ENCODE assay signal across 7 cellular contexts in genomic region chr4:86934147-86934771, GRCh38. TPM values are rescaled to one million over a fixed set of nuclear protein-coding genes. Genes with fewer than 3 reads are reported as not detected.
DNase-seq lines count a peak whose midpoint lies in the region; ATAC-seq and TF ChIP-seq lines count a peak whose summit lies in the region.

No MANE protein-coding gene starts in this region.

- peak overlapping the region; percentile 68 for H2AFZ ChIP-seq in SU-DHL-6 (ENCODE audit: low read depth, low read length, severe bottlenecking)

- TF ChIP-seq POLR2A in erythroblast (IDR thresholded peaks at IDR 0.05; ENCODE audit: low read length) = peak; percentile 69

- no peaks in the 10 kb centered on the region for H3K36me3 Mint-ChIP-seq in osteocyte (ENCODE audit: unreplicated experiment)

- no peaks in the 10 kb centered on the region for H3K79me2 ChIP-seq in SU-DHL-6 (ENCODE audit: insufficient read depth, low read length)

- H3K4me1 Mint-ChIP-seq in osteocyte (ENCODE audit: unreplicated experiment) = peaks cover 31% of the 10 kb centered on the region

- peak overlapping the region; percentile 64 for H3K4me2 ChIP-seq in SU-DHL-6 (ENCODE audit: low read depth, low read length, poor library complexity, severe bottlenecking)

- H3K4me3 ChIP-seq in HL-60 (replicated peaks; ENCODE audit: insufficient read depth, low read length) (peak overlapping the region; percentile 65), SU-DHL-6 (ENCODE audit: insufficient read depth, low read length, poor library complexity, severe bottlenecking) (peak overlapping the region; percentile 57)

- H3K27ac Mint-ChIP-seq in osteocyte (ENCODE audit: unreplicated experiment) = peak overlapping the region; percentile 93

- no peaks in the 10 kb centered on the region for H3K9me3 ChIP-seq in SU-DHL-6 (ENCODE audit: insufficient read depth, low read length)

- H3K27ac ChIP-seq in HL-60 (replicated peaks) (peak overlapping the region; percentile 85), SU-DHL-6 (ENCODE audit: low read depth, low read length) (no peak overlapping the region)

- peaks cover 2% of the 10 kb centered on the region; the same call in 1 of the 2 replicates for H3F3A ChIP-seq in SU-DHL-6 (ENCODE audit: insufficient read depth)

- no peaks in the 10 kb centered on the region for H3K27me3 Mint-ChIP-seq in osteocyte (ENCODE audit: unreplicated experiment)

- H3K4me3 Mint-ChIP-seq in osteocyte (ENCODE audit: unreplicated experiment) = peak overlapping the region; percentile 83

- H3K27me3 ChIP-seq in HL-60 (ENCODE audit: insufficient read depth, poor library complexity, severe bottlenecking) = no peaks in the 10 kb centered on the region
- no peaks in the 10 kb centered on the region for H3K27me3 ChIP-seq in SU-DHL-6 (ENCODE audit: low read length)

- H3K9me2 ChIP-seq in SU-DHL-6 (replicated peaks; ENCODE audit: insufficient read depth, low read length) = no peaks in the 10 kb centered on the region

- no peaks in the 10 kb centered on the region for H3K9me3 Mint-ChIP-seq in osteocyte (ENCODE audit: unreplicated experiment)

- H4K20me1 ChIP-seq in SU-DHL-6 (ENCODE audit: low read depth, low read length) = no peaks in the 10 kb centered on the region

- TF ChIP-seq CTCF in HL-60 (IDR thresholded peaks at IDR 0.05; ENCODE audit: insufficient read depth, low read length) (no peak), SU-DHL-6 (IDR thresholded peaks at IDR 0.05; ENCODE audit: insufficient read depth, low read length, poor library complexity, severe bottlenecking) (no peak), osteocyte (IDR thresholded peaks at IDR 0.05) (no peak)

- H3K36me3 ChIP-seq in SU-DHL-6 (ENCODE audit: low read length) = no peaks in the 10 kb centered on the region

- peak overlapping the region; percentile 36; the same call in 1 of the 2 replicates for H3K9ac ChIP-seq in SU-DHL-6 (ENCODE audit: low read length)

- DNase-seq in HL-60 (ENCODE audit: low read depth in 1 of 2, low spot score in 1 of 2) = peak in 1 of 2 experiments; percentile 32
- DNase-seq in erythroblast (lab: John Stamatoyannopoulos, UW) = peak; percentile 55 to 62
- DNase-seq in osteocyte (ENCODE audit: extremely low spot score, unreplicated experiment) = no peak
- no peak for DNase-seq in T-helper 9 cell
- DNase-seq in globus pallidus (ENCODE audit: low spot score) = no peak

- ATAC-seq in GM19035 (IDR thresholded peaks at IDR 0.05; ENCODE audit: unreplicated experiment) = no peak

RNA-seq across cellular contexts. Expression of gene AFF1, which starts 0.6 kb away (rescaled TPM):
- total RNA-seq in osteocyte = 29.3 and 39.3 TPM in 2 replicates

RNA-seq across cellular contexts. Expression of gene C4orf36, which starts 42.0 kb away (rescaled TPM):
- 0.44 and 0.51 TPM in 2 replicates for total RNA-seq in osteocyte

Comparison
In these comparisons a context has a peak if more than half of its experiments do, and no peak if none do; other contexts are left out.
1. DNase-seq: peak in erythroblast (2 of 2); none in osteocyte (single experiment), T-helper 9 cell (single experiment) and globus pallidus (single experiment).